14 cellular contexts compared by ENCODE assay signal in the genomic region with DNA sequence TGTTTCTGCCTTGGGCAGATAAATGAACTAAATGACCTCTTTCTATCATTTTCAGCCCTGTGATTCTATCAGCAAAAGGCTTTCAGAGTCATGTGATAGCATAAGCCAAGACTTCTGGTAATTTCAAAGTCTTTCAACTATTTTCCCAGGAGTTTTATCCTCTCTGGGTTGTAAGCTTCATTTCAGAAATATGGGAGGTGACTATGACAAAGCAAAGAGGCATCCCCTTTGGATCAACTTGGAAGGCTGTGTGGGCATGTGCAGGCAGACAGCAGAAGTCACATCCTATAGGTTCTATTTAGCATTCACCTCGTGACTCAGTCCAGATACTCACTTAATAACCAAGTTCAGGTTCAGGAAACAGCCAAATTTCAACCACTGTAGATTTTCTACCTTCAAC.
DNase-seq lines count a peak whose midpoint lies in the region; ATAC-seq and TF ChIP-seq lines count a peak whose summit lies in the region.
"Had no signal": no experiment of that assay in that cellular context is flagged by ENCODE, and none has a peak within 500 bp of the region (broad histone marks: within the 10 kb centered on the region; RNA-seq: fewer than 3 reads in every experiment).

No MANE protein-coding gene starts in this region.

- ATAC-seq in GM23338 (no peak), HG03565 (IDR thresholded peaks at IDR 0.05; ENCODE audit: unreplicated experiment) (no peak)
- ATAC-seq: K562, psoas muscle had no signal

- CTCF ChIA-PET in SK-N-SH (lab: Yijun Ruan, JAX), result no interaction called here

- H3K4me1 Mint-ChIP-seq in GM23338, result no peaks in the 10 kb centered on the region
- H3K4me1 Mint-ChIP-seq: naive B cell had no signal

- 33% methylated on average over 1 of the region's 1 CpG for WGBS in SK-N-SH (ENCODE audit: low lambda C conversion rate)
- 0% methylated on average over 1 of the region's 1 CpG for WGBS in smooth muscle cell (ENCODE audit: low lambda C conversion rate)
- 67% methylated on average over 1 of the region's 1 CpG for WGBS in esophagus muscularis mucosa

- H3K36me3 Mint-ChIP-seq in GM23338 (ENCODE audit: low read depth), result no peaks in the 10 kb centered on the region
- H3K36me3 Mint-ChIP-seq: naive B cell had no signal

- TF ChIP-seq EP300 in SK-N-SH (IDR thresholded peaks at IDR 0.05; ENCODE audit: borderline replicate concordance in 1 of 2, low read depth in 1 of 2, low read length in 1 of 2), result peak in 1 of 2 experiments; percentile 46; a peak in 1 of 4 replicates
- TF ChIP-seq EP300 in esophagus muscularis mucosa (IDR thresholded peaks at IDR 0.05), result no peak

- POLR2A ChIA-PET in SK-N-SH (lab: Yijun Ruan, JAX), result no interaction called here

- no peak overlapping the region for H3K27ac ChIP-seq in GM23338 (ENCODE audit: low read depth)
- peak overlapping the region in 1 of 2 experiments; percentile 97; a peak in 3 of 4 replicates for H3K27ac ChIP-seq in SK-N-SH (ENCODE audit: low read depth in 2 of 2, low read length in 1 of 2)
- H3K27ac ChIP-seq in smooth muscle cell (ENCODE audit: low read depth), result peak overlapping the region; percentile 93
- H3K27ac ChIP-seq in esophagus muscularis mucosa (replicated peaks in 1 of 4), result no peak overlapping the region
- H3K27ac ChIP-seq: psoas muscle had no signal

- H3K4me3 Mint-ChIP-seq in GM23338, result no peak overlapping the region
- H3K4me3 Mint-ChIP-seq: naive B cell had no signal

- no peak for TF ChIP-seq POLR2A in esophagus muscularis mucosa (IDR thresholded peaks at IDR 0.05; ENCODE audit: low read depth)

- DNase-seq in GM23338 (ENCODE audit: low spot score) (no peak), SK-N-SH (no peak), fibroblast of mammary gland (ENCODE audit: low read depth) (peak; percentile 86), smooth muscle cell (lab: John Stamatoyannopoulos, UW; ENCODE audit: unreplicated experiment) (no peak), esophagus muscularis mucosa (ENCODE audit: extremely low spot score) (no peak)
- no peak for DNase-seq in stimulated activated CD4-positive, alpha-beta T cell treated with anti-CD3 and anti-CD28 coated beads, Interleukin-4, amount 100 ng/mL, for 4 hours
- DNase-seq: activated gamma-delta T cell; Calu3; effector memory CD4-positive, alpha-beta T cell; naive B cell; NCI-H446 treated with DMSO at 0.1 percent for 48 hours; psoas muscle had no signal

- no peaks in the 10 kb centered on the region for H3K9me3 ChIP-seq in SK-N-SH
- H3K9me3 ChIP-seq in smooth muscle cell (replicated peaks; ENCODE audit: low read depth), result no peaks in the 10 kb centered on the region
- no peaks in the 10 kb centered on the region for H3K9me3 ChIP-seq in esophagus muscularis mucosa
- H3K9me3 ChIP-seq: psoas muscle had no signal

- no peak for TF ChIP-seq RAD21 in SK-N-SH (IDR thresholded peaks at IDR 0.05; ENCODE audit: low read length)

- H3K79me2 ChIP-seq in GM23338 (replicated peaks; ENCODE audit: insufficient read depth), result no peaks in the 10 kb centered on the region
- H3K79me2 ChIP-seq in SK-N-SH (ENCODE audit: insufficient read depth), result no peaks in the 10 kb centered on the region
- no peaks in the 10 kb centered on the region for H3K79me2 ChIP-seq in smooth muscle cell (ENCODE audit: low read depth)

- no peaks in the 10 kb centered on the region for H3K36me3 ChIP-seq in GM23338 (ENCODE audit: insufficient read depth)
- no peaks in the 10 kb centered on the region for H3K36me3 ChIP-seq in SK-N-SH (replicated peaks in 1 of 2; ENCODE audit: control insufficient read depth in 1 of 2, insufficient read depth in 2 of 2, low read length in 1 of 2)
- H3K36me3 ChIP-seq in smooth muscle cell (ENCODE audit: low read depth), result no peaks in the 10 kb centered on the region
- H3K36me3 ChIP-seq in esophagus muscularis mucosa, result no peaks in the 10 kb centered on the region

- intact Hi-C loops in esophagus muscularis mucosa (cut with DNase I), result no loop called here

- H3K27ac Mint-ChIP-seq in GM23338, result no peak overlapping the region
- H3K27ac Mint-ChIP-seq: naive B cell had no signal

- H3K27me3 ChIP-seq in GM23338 (ENCODE audit: insufficient read depth) (no peaks in the 10 kb centered on the region), SK-N-SH (ENCODE audit: insufficient read depth) (no peaks in the 10 kb centered on the region), smooth muscle cell (ENCODE audit: low read depth) (no peaks in the 10 kb centered on the region), esophagus muscularis mucosa (no peaks in the 10 kb centered on the region)

- no peak for TF ChIP-seq CTCF in GM23338 (conservative IDR thresholded peaks at IDR 0.05; ENCODE audit: low read depth in 2 of 2)
- no peak for TF ChIP-seq CTCF in SK-N-SH (IDR thresholded peaks at IDR 0.05)
- no peak for TF ChIP-seq CTCF in fibroblast of mammary gland (conservative IDR thresholded peaks at IDR 0.05; ENCODE audit: control insufficient read depth, insufficient read depth, low read depth, low read length)
- TF ChIP-seq CTCF in smooth muscle cell (IDR thresholded peaks at IDR 0.05; ENCODE audit: borderline replicate concordance, insufficient read depth, poor library complexity, severe bottlenecking), result no peak
- TF ChIP-seq CTCF in esophagus muscularis mucosa (IDR thresholded peaks at IDR 0.05), result no peak

- H4K20me1 ChIP-seq in GM23338 (replicated peaks; ENCODE audit: insufficient read depth) (no peaks in the 10 kb centered on the region), SK-N-SH (ENCODE audit: insufficient read depth) (no peaks in the 10 kb centered on the region), smooth muscle cell (ENCODE audit: low read depth) (no peaks in the 10 kb centered on the region)

- H2AFZ ChIP-seq in GM23338, result peak overlapping the region; percentile 20; the same call in 1 of the 2 replicates
- no peak overlapping the region for H2AFZ ChIP-seq in SK-N-SH (ENCODE audit: low read depth)
- H2AFZ ChIP-seq in smooth muscle cell (ENCODE audit: low read depth), result no peak overlapping the region

- H3K4me3 ChIP-seq in GM23338 (no peak overlapping the region), SK-N-SH (ENCODE audit: low read depth in 2 of 2, low read length in 1 of 2) (no peak overlapping the region), fibroblast of mammary gland (ENCODE audit: control insufficient read depth, low read depth, low read length) (no peak overlapping the region), smooth muscle cell (no peak overlapping the region), esophagus muscularis mucosa (no peak overlapping the region)
- H3K4me3 ChIP-seq: K562, psoas muscle had no signal

- peak overlapping the region; percentile 31; the same call in 1 of the 2 replicates for H3K9ac ChIP-seq in SK-N-SH
- H3K9ac ChIP-seq in smooth muscle cell (ENCODE audit: low read depth), result peak overlapping the region; percentile 66

- peaks cover 4% of the 10 kb centered on the region; the same call in 1 of the 2 replicates for H3K9me2 ChIP-seq in GM23338 (ENCODE audit: insufficient read depth)
- H3K9me2 ChIP-seq in SK-N-SH, result no peaks in the 10 kb centered on the region

- H3K4me2 ChIP-seq in GM23338 (no peak overlapping the region), SK-N-SH (no peak overlapping the region), smooth muscle cell (peak overlapping the region; percentile 48)

- H3F3A ChIP-seq in GM23338 (replicated peaks; ENCODE audit: low read depth) (no peaks in the 10 kb centered on the region), SK-N-SH (replicated peaks; ENCODE audit: insufficient read depth) (peaks cover 44% of the 10 kb centered on the region), smooth muscle cell (ENCODE audit: low read depth) (peaks cover 18% of the 10 kb centered on the region)

- H3K27me3 Mint-ChIP-seq in GM23338 (ENCODE audit: insufficient read depth, low read depth, poor library complexity), result peaks cover 5% of the 10 kb centered on the region

- no peaks in the 10 kb centered on the region for H3K9me3 Mint-ChIP-seq in GM23338

- H3K4me1 ChIP-seq in GM23338 (ENCODE audit: insufficient read depth) (no peaks in the 10 kb centered on the region), SK-N-SH (ENCODE audit: control insufficient read depth in 1 of 2, insufficient read depth in 2 of 2, low read depth in 1 of 2, low read length in 1 of 2) (peaks cover 0 to 26% of the 10 kb centered on the region in 2 experiments; a peak in 2 of 4 replicates), smooth muscle cell (ENCODE audit: low read depth) (peaks cover 21% of the 10 kb centered on the region), esophagus muscularis mucosa (peaks cover 0 to 9% (median 6%) of the 10 kb centered on the region in 4 donors)
- H3K4me1 ChIP-seq: psoas muscle had no signal

TF ChIP-seq in GM23338, 12 proteins besides CTCF, POLR2A, EP300 and RAD21 (continues in another document):
- TF ChIP-seq CREB1 (CRISPR knock-in tag; IDR thresholded peaks at IDR 0.05; ENCODE audit: low read depth), result no peak
- TF ChIP-seq EZH2 (IDR thresholded peaks at IDR 0.05; ENCODE audit: low read depth, unreplicated experiment), result no peak

TF ChIP-seq in SK-N-SH, 30 proteins besides CTCF, POLR2A, EP300 and RAD21 (continues in another document):
- no peak for TF ChIP-seq RFX5 (IDR thresholded peaks at IDR 0.05; ENCODE audit: low read length)
- TF ChIP-seq NFIC (IDR thresholded peaks at IDR 0.05; ENCODE audit: borderline replicate concordance), result peak; percentile 60; the same call in 1 of the 2 replicates
- no peak for TF ChIP-seq SIN3A (IDR thresholded peaks at IDR 0.05; ENCODE audit: borderline replicate concordance, low read depth, low read length)
- peak; percentile 38 for TF ChIP-seq PBX3 (IDR thresholded peaks at IDR 0.05)
- peak; percentile 31; the same call in 1 of the 2 replicates for TF ChIP-seq RXRA (IDR thresholded peaks at IDR 0.05; ENCODE audit: borderline replicate concordance, low read depth)
- peak; percentile 32; the same call in 1 of the 2 replicates for TF ChIP-seq USF1 (IDR thresholded peaks at IDR 0.05; ENCODE audit: borderline replicate concordance, low read depth)
- TF ChIP-seq FOSL2 (IDR thresholded peaks at IDR 0.05; ENCODE audit: borderline replicate concordance, low read depth), result peak; percentile 56; the same call in 1 of the 2 replicates
